17 cellular contexts compared by ENCODE assay signal in the genomic region with DNA sequence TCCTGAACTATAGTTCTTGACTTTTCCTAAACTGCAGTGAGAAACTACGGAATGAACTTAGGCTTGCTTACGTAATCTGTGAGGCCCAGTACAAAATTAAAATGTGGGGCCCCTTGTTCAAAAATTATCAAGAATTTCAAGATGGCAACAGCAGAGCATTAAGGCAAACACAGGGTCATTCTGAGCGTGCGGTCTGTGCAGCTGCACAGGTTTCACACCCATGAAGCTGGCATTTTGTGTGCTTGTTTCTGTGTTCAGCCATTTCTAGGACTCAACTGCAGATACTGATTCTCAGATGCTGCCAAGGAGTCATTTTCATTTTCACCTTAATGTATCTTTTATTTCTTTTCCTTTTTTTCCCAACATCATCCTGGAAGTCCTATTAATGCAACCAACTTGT. TPM values are rescaled to one million over a fixed set of nuclear protein-coding genes. Genes with fewer than 3 reads are reported as not detected.
DNase-seq lines count a peak whose midpoint lies in the region; ATAC-seq and TF ChIP-seq lines count a peak whose summit lies in the region.
"Had no signal": no experiment of that assay in that cellular context is flagged by ENCODE, and none has a peak within 500 bp of the region (broad histone marks: within the 10 kb centered on the region; RNA-seq: fewer than 3 reads in every experiment).

No MANE protein-coding gene starts in this region.

- peak overlapping the region; percentile 53 for H3K9ac ChIP-seq in DND-41 (ENCODE audit: low read depth, low read length)

- no peaks in the 10 kb centered on the region for H3K9me3 Mint-ChIP-seq in activated naive CD4-positive, alpha-beta T cell treated with anti-CD3 and anti-CD28 coated beads, Interleukin-2, amount 10 ng/mL, durations not matched to agents 7 days and 5 days
- peaks cover 0 to 6% (median 0%) of the 10 kb centered on the region in 11 donors for H3K9me3 Mint-ChIP-seq in naive thymus-derived CD4-positive, alpha-beta T cell

- POLR2A ChIA-PET in OCI-LY7 (lab: Charles Lee), result interaction anchor here (2.7 to 4.2 kb wide), 2 partner anchors 17 to 38 kb away, joined by 11 to 32 read pairs; no protein-coding TSS in a partner anchor
- POLR2A ChIA-PET in naive thymus-derived CD4-positive, alpha-beta T cell (lab: Charles Lee), result interaction anchor here (0.8 to 7.0 kb wide), 10 partner anchors 11 to 77 kb away, joined by 3 to 149 read pairs (median 8); partner anchors contain the start of genes HBS1L and MYB

- H2AFZ ChIP-seq in DND-41 (ENCODE audit: low read depth, low read length) (peak overlapping the region; percentile 57), OCI-LY7 (ENCODE audit: low read length) (peak overlapping the region; percentile 90; the same call in 1 of the 2 replicates)

- H3K4me1 Mint-ChIP-seq in activated naive CD4-positive, alpha-beta T cell treated with anti-CD3 and anti-CD28 coated beads, Interleukin-2, amount 10 ng/mL, durations not matched to agents 7 days and 5 days, result peaks cover 38% of the 10 kb centered on the region
- peaks cover 30 to 85% (median 77%) of the 10 kb centered on the region in 7 donors for H3K4me1 Mint-ChIP-seq in naive thymus-derived CD4-positive, alpha-beta T cell

- H3K4me3 ChIP-seq in DND-41 (ENCODE audit: low read depth in 1 of 2, low read length in 2 of 2) (no peak overlapping the region), OCI-LY7 (ENCODE audit: low read depth, low read length, poor library complexity, severe bottlenecking) (no peak overlapping the region), gastroesophageal sphincter (no peak overlapping the region), ascending aorta (no peak overlapping the region)
- H3K4me3 ChIP-seq in naive thymus-derived CD4-positive, alpha-beta T cell (ENCODE audit: low read length), result no peak overlapping the region
- H3K4me3 ChIP-seq: A549 had no signal

- H3K79me2 ChIP-seq in DND-41 (ENCODE audit: insufficient read depth, low read length) (no peaks in the 10 kb centered on the region), OCI-LY7 (ENCODE audit: insufficient read depth, low read depth, low read length) (no peaks in the 10 kb centered on the region)

- H3K27ac ChIP-seq in DND-41 (ENCODE audit: low read length), result peak overlapping the region; percentile 88
- H3K27ac ChIP-seq in OCI-LY7 (ENCODE audit: low read depth, low read length, poor library complexity, severe bottlenecking), result no peak overlapping the region
- peak overlapping the region; percentile 69 for H3K27ac ChIP-seq in naive thymus-derived CD4-positive, alpha-beta T cell (ENCODE audit: low read depth, low read length)
- no peak overlapping the region for H3K27ac ChIP-seq in gastroesophageal sphincter
- no peak overlapping the region for H3K27ac ChIP-seq in ascending aorta
- H3K27ac ChIP-seq: A549 had no signal

- intact Hi-C loops in OCI-LY7 (cut with micrococcal nuclease; ENCODE audit: unreplicated experiment), result no loop called here
- intact Hi-C loops in naive thymus-derived CD4-positive, alpha-beta T cell (cut with micrococcal nuclease), result loop anchor here in 1 of 2 donors (5.0 kb wide), 1 partner anchor 1183 kb away; the partner anchor contains the start of gene BCLAF1
- intact Hi-C loops in ascending aorta (cut with DNase I), result no loop called here
- intact Hi-C loops in Right ventricle myocardium superior (cut with DNase I), result no loop called here

- peak overlapping the region; percentile 57 for H3K4me2 ChIP-seq in DND-41 (ENCODE audit: insufficient read depth, low read length)
- no peak overlapping the region for H3K4me2 ChIP-seq in OCI-LY7 (ENCODE audit: low read length)
- H3K4me2 ChIP-seq: A549 had no signal

- H3K9me2 ChIP-seq in OCI-LY7 (ENCODE audit: insufficient read depth, low read length), result no peaks in the 10 kb centered on the region

- H3K9me3 ChIP-seq in DND-41 (ENCODE audit: insufficient read depth, low read length, severe bottlenecking), result no peaks in the 10 kb centered on the region
- H3K9me3 ChIP-seq in OCI-LY7 (ENCODE audit: low read length), result no peaks in the 10 kb centered on the region; the same call in 1 of the 2 replicates
- H3K9me3 ChIP-seq in naive thymus-derived CD4-positive, alpha-beta T cell (ENCODE audit: control insufficient read depth in 2 of 3, low read length in 3 of 3), result no peaks in the 10 kb centered on the region
- no peaks in the 10 kb centered on the region for H3K9me3 ChIP-seq in gastroesophageal sphincter
- H3K9me3 ChIP-seq in ascending aorta, result no peaks in the 10 kb centered on the region
- H3K9me3 ChIP-seq: A549 had no signal

- no peak for TF ChIP-seq CTCF in DND-41 (IDR thresholded peaks at IDR 0.05; ENCODE audit: borderline replicate concordance, extremely low read depth, low read length, poor library complexity, severe bottlenecking)
- no peak for TF ChIP-seq CTCF in OCI-LY7 (conservative IDR thresholded peaks at IDR 0.05; ENCODE audit: low read length)
- no peak for TF ChIP-seq CTCF in gastroesophageal sphincter (IDR thresholded peaks at IDR 0.05)
- no peak for TF ChIP-seq CTCF in ascending aorta (IDR thresholded peaks at IDR 0.05)

- H4K20me1 ChIP-seq in DND-41 (ENCODE audit: insufficient read depth, low read length), result no peaks in the 10 kb centered on the region
- H4K20me1 ChIP-seq in OCI-LY7 (ENCODE audit: insufficient read depth, low read length), result no peaks in the 10 kb centered on the region

- H3K27me3 Mint-ChIP-seq in activated naive CD4-positive, alpha-beta T cell treated with anti-CD3 and anti-CD28 coated beads, Interleukin-2, amount 10 ng/mL, durations not matched to agents 7 days and 5 days, result peaks cover 4% of the 10 kb centered on the region
- H3K27me3 Mint-ChIP-seq in naive thymus-derived CD4-positive, alpha-beta T cell, result no peaks in the 10 kb centered on the region

- CTCF ChIA-PET in activated naive CD4-positive, alpha-beta T cell treated with anti-CD3 and anti-CD28 coated beads, Interleukin-2, amount 10 ng/mL, durations not matched to agents 7 days and 5 days (lab: Charles Lee), result interaction anchor here (0.6 to 2.6 kb wide), 4 partner anchors 11 to 42 kb away, joined by 3 to 11 read pairs (median 4); no protein-coding TSS in a partner anchor
- CTCF ChIA-PET in OCI-LY7 (lab: Charles Lee; ENCODE audit: unreplicated experiment), result no interaction called here
- CTCF ChIA-PET in naive thymus-derived CD4-positive, alpha-beta T cell (lab: Charles Lee), result interaction anchor here (1.2 to 2.3 kb wide), 4 partner anchors 17 to 49 kb away, joined by 3 to 12 read pairs (median 6); partner anchors contain the start of gene HBS1L

- TF ChIP-seq POLR2A in gastroesophageal sphincter (IDR thresholded peaks at IDR 0.05), result no peak

- ATAC-seq in DND-41 (ENCODE audit: insufficient read depth, low read depth) (no peak), gastroesophageal sphincter (no peak), Right ventricle myocardium superior (ENCODE audit: poor library complexity) (no peak)
- no peak for ATAC-seq in naive thymus-derived CD4-positive, alpha-beta T cell
- ATAC-seq: A549, HepG2 had no signal

- no peak for TF ChIP-seq EP300 in gastroesophageal sphincter (IDR thresholded peaks at IDR 0.05)

- 70 to 87% methylated on average over 4 of the region's 4 CpGs for WGBS in gastroesophageal sphincter (ENCODE audit: low coverage in 1 of 2), 2 donors

- no peak overlapping the region for H3K4me3 Mint-ChIP-seq in activated naive CD4-positive, alpha-beta T cell treated with anti-CD3 and anti-CD28 coated beads, Interleukin-2, amount 10 ng/mL, durations not matched to agents 7 days and 5 days
- peak overlapping the region in 8 of 10 donors; percentile 40 to 83 (median 74) for H3K4me3 Mint-ChIP-seq in naive thymus-derived CD4-positive, alpha-beta T cell

- BruUV-seq in OCI-LY7 (replicated peaks; lab: Mats Ljungman, UMichigan), result no TSS peak

- H3K27me3 ChIP-seq in DND-41 (ENCODE audit: insufficient read depth, low read length, poor library complexity) (no peaks in the 10 kb centered on the region), gastroesophageal sphincter (peaks cover 15% of the 10 kb centered on the region), ascending aorta (no peaks in the 10 kb centered on the region)
- no peaks in the 10 kb centered on the region for H3K27me3 ChIP-seq in naive thymus-derived CD4-positive, alpha-beta T cell (ENCODE audit: control insufficient read depth in 2 of 2, insufficient read depth in 2 of 2, low read length in 2 of 2)

- H3K36me3 ChIP-seq in DND-41 (ENCODE audit: insufficient read depth, low read length), result no peaks in the 10 kb centered on the region
- H3K36me3 ChIP-seq in OCI-LY7 (ENCODE audit: insufficient read depth, low read length), result no peaks in the 10 kb centered on the region
- no peaks in the 10 kb centered on the region for H3K36me3 ChIP-seq in naive thymus-derived CD4-positive, alpha-beta T cell (ENCODE audit: control insufficient read depth in 2 of 3, insufficient read depth in 3 of 3, low read length in 3 of 3)
- H3K36me3 ChIP-seq in gastroesophageal sphincter, result no peaks in the 10 kb centered on the region
- no peaks in the 10 kb centered on the region for H3K36me3 ChIP-seq in ascending aorta

- H3K4me1 ChIP-seq in DND-41 (ENCODE audit: insufficient read depth, low read length) (peaks cover 46% of the 10 kb centered on the region), OCI-LY7 (ENCODE audit: insufficient read depth, low read length, poor library complexity, severe bottlenecking) (peaks cover 45% of the 10 kb centered on the region), gastroesophageal sphincter (no peaks in the 10 kb centered on the region), ascending aorta (no peaks in the 10 kb centered on the region)
- peaks cover 28 to 42% of the 10 kb centered on the region in 2 donors for H3K4me1 ChIP-seq in naive thymus-derived CD4-positive, alpha-beta T cell (ENCODE audit: control insufficient read depth in 2 of 2, insufficient read depth in 2 of 2, low read length in 2 of 2)
- H3K4me1 ChIP-seq: A549 had no signal

- DNase-seq in activated naive CD4-positive, alpha-beta T cell treated with anti-CD3 and anti-CD28 coated beads, Interleukin-2, amount 10 ng/mL, durations not matched to agents 7 days and 5 days, result no peak
- DNase-seq in activated naive CD4-positive, alpha-beta T cell treated with anti-CD3 and anti-CD28 coated beads, Interleukin-2, amount 50 U/mL, for 16 hours, result no peak
- no peak for DNase-seq in DND-41
- no peak for DNase-seq in OCI-LY7 (ENCODE audit: low spot score)
- DNase-seq in naive thymus-derived CD4-positive, alpha-beta T cell, result no peak
- no peak for DNase-seq in ascending aorta (ENCODE audit: low spot score in 2 of 2)
- DNase-seq in Right ventricle myocardium superior, result no peak
- DNase-seq: Karpas-422, NCI-H1105 treated with DMSO at 0.1 percent for 48 hours, NCI-H1694 treated with DMSO at 0.1 percent for 48 hours, NCI-H2107, NCI-H2227 treated with DMSO at 0.1 percent for 48 hours, NCI-H524, SHP77 treated with DMSO at 0.1 percent for 48 hours had no signal

- H3K27ac Mint-ChIP-seq in activated naive CD4-positive, alpha-beta T cell treated with anti-CD3 and anti-CD28 coated beads, Interleukin-2, amount 10 ng/mL, durations not matched to agents 7 days and 5 days, result peak overlapping the region; percentile 83
- peak overlapping the region in 8 of 9 donors; percentile 87 to 97 (median 92) for H3K27ac Mint-ChIP-seq in naive thymus-derived CD4-positive, alpha-beta T cell

- H3K36me3 Mint-ChIP-seq in activated naive CD4-positive, alpha-beta T cell treated with anti-CD3 and anti-CD28 coated beads, Interleukin-2, amount 10 ng/mL, durations not matched to agents 7 days and 5 days, result no peaks in the 10 kb centered on the region
- peaks cover under 1 to 11% (median 3%) of the 10 kb centered on the region in 5 donors for H3K36me3 Mint-ChIP-seq in naive thymus-derived CD4-positive, alpha-beta T cell

RNA-seq across cellular contexts. Expression of gene HBS1L, which starts 49.6 kb away (rescaled TPM):
- total RNA-seq in OCI-LY7 (2014; rRNA removed; shearing (Covaris generic)), result 82.9 and 95.4 TPM in 2 replicates
- 93.1 and 94.9 TPM in 2 replicates for total RNA-seq in OCI-LY7 (2022)
- total RNA-seq in naive thymus-derived CD4-positive, alpha-beta T cell, result 100 to 1,000 TPM in 1 of 5 experiments, 10 to 100 TPM in 4; 70.0 to 112 (median 83.1) TPM
- polyA plus RNA-seq in naive thymus-derived CD4-positive, alpha-beta T cell, result 10 to 100 TPM; 61.4 to 70.5 TPM
- 100 to 1,000 TPM in 1 of 4 donors, 10 to 100 TPM in 3; 56.5 to 159 (median 67.6) TPM for total RNA-seq in gastroesophageal sphincter
- total RNA-seq in ascending aorta, result 9.8 TPM
- 89.0 TPM for total RNA-seq in Right ventricle myocardium superior

Comparison
In these comparisons a context has a peak if more than half of its experiments do, and no peak if none do; other contexts are left out.
1. H3K27ac ChIP-seq: peak in DND-41 (single experiment) and naive thymus-derived CD4-positive, alpha-beta T cell (single experiment); none in OCI-LY7 (single experiment), gastroesophageal sphincter (0 of 4) and ascending aorta (0 of 2).